ENCODE assay signal across 8 cellular contexts in the genomic region with DNA sequence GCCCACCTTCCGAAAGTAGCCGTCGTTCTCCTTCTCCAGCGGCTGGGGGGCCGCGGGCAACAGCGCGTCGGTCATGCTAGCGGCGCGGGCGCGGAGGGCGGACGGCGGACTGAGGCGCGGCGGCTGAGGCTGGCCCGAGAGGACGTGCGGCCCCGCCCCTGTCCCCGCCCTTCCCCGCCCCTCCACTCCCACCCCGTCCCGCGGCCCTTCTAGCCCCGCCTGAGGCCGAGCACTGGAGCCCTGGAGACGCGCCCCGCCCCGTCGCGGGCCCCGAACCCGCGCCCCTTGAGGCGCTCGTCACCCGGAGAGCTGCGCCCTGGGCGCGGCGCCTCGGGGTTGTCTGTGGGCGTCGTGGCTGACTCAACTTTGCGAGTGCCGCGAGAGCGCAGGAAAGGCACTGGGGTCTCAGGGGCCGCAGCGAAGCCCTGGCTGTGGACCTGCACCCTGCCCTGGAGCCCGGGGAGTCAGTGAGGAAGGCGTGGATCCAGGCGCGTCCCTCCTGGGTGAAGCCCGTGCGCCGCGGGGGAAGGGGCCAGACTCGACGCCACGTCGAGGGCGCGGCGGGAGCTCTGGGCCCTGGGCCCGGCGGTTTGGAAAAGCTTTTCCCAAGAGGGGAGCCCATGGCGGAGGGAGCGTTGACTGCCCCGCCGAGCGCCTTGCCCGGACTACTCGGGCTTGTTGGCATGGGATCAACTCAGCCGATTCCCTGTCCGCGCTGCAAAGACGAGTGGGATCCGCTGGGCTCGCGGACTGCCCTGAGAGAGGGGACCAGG. TPM values are rescaled to one million over a fixed set of nuclear protein-coding genes. Genes with fewer than 3 reads are reported as not detected.
DNase-seq lines count a peak whose midpoint lies in the region; ATAC-seq and TF ChIP-seq lines count a peak whose summit lies in the region.

TSS of gene RHPN2 (minus strand) at position 111 of the 773 bp plus-strand sequence. CDS start at position 75, 36 bp downstream.

- DNase-seq in Caki2 (ENCODE audit: low read depth) (peak; percentile 77), Kasumi-1 (lab: John Stamatoyannopoulos, UW) (peak; percentile 30 to 38), SKM-1 treated with dmso at 0.1 percent for 144 hours (lab: John Stamatoyannopoulos, UW; ENCODE audit: unreplicated experiment) (peak; percentile 70), adrenal gland (peak in 6 of 7 donors; percentile 17 to 57 (median 38)), hepatocyte (ENCODE audit: low spot score) (peak; percentile 93), gastrocnemius medialis (no peak)

- H3K4me3 ChIP-seq in adrenal gland, result peak within 1 kb of the TSS in 2 of 4 donors; percentile 26 to 61
- H3K4me3 ChIP-seq in hepatocyte, result peak within 1 kb of the TSS; percentile 79
- peak within 1 kb of the TSS; percentile 43 to 55 (median 48) for H3K4me3 ChIP-seq in gastrocnemius medialis

- 4 to 30% (median 5%) methylated on average over 2 to 87 of the region's 87 CpGs; no CpG with 5 or more reads in 1 of the 4 donors for WGBS in adrenal gland, 4 donors
- WGBS in hepatocyte (ENCODE audit: low lambda C conversion rate, missing lambda C conversion rate), result 9% methylated on average over 36 of the region's 87 CpGs

- ATAC-seq in GM21515 (IDR thresholded peaks at IDR 0.05; ENCODE audit: unreplicated experiment) (peak; percentile 62), gastrocnemius medialis (no peak), HG03565 (IDR thresholded peaks at IDR 0.05; ENCODE audit: unreplicated experiment) (no peak)

- TF ChIP-seq CTCF in adrenal gland (IDR thresholded peaks at IDR 0.05) (no peak), hepatocyte (IDR thresholded peaks at IDR 0.05; ENCODE audit: poor library complexity) (no peak), gastrocnemius medialis (IDR thresholded peaks at IDR 0.05 in 4 of 5, conservative IDR thresholded peaks at IDR 0.05 in 1 of 5) (no peak)

- in situ Hi-C loops in Caki2 (cut with HindIII; ENCODE audit: low pct_unique_long_range_greater_than_20kb, low sequenced_read_pairs), result no loop called here
- in situ Hi-C loops in gastrocnemius medialis (cut with MboI; ENCODE audit: low sequenced_read_pairs in 4 of 4), result no loop called here

- H3K4me1 ChIP-seq in adrenal gland (replicated peaks in 1 of 2) (peaks cover 0 to 12% of the 10 kb centered on the region in 2 donors), hepatocyte (ENCODE audit: insufficient read depth) (no peaks in the 10 kb centered on the region), gastrocnemius medialis (peaks cover 0 to 5% of the 10 kb centered on the region in 2 donors)

- H3K79me2 ChIP-seq in hepatocyte, result peaks cover 44% of the 10 kb centered on the region

- H3K9me2 ChIP-seq in hepatocyte (replicated peaks; ENCODE audit: insufficient read depth), result no peaks in the 10 kb centered on the region

- peak within 1 kb of the TSS; percentile 90 for H3K4me2 ChIP-seq in hepatocyte

- intact Hi-C loops in adrenal gland (cut with DNase I), result no loop called here
- intact Hi-C loops in gastrocnemius medialis (cut with DNase I; ENCODE audit: low total_unique reads), result no loop called here

- peak within 1 kb of the TSS; percentile 67 for H2AFZ ChIP-seq in hepatocyte

- H3K9me3 ChIP-seq in adrenal gland (replicated peaks in 1 of 3) (no peaks in the 10 kb centered on the region), hepatocyte (ENCODE audit: low read depth) (no peaks in the 10 kb centered on the region), gastrocnemius medialis (no peaks in the 10 kb centered on the region)

- H3K27ac ChIP-seq in adrenal gland (no peak within 1 kb of the TSS), hepatocyte (peak within 1 kb of the TSS; percentile 91), gastrocnemius medialis (no peak within 1 kb of the TSS)

- no peak for TF ChIP-seq POLR2A in adrenal gland (IDR thresholded peaks at IDR 0.05)
- TF ChIP-seq POLR2A in gastrocnemius medialis (IDR thresholded peaks at IDR 0.05), result no peak

- H3K27me3 ChIP-seq in adrenal gland (peaks cover 21% of the 10 kb centered on the region), hepatocyte (no peaks in the 10 kb centered on the region), gastrocnemius medialis (peaks cover 12 to 35% (median 30%) of the 10 kb centered on the region in 3 donors)

- H3K36me3 ChIP-seq in adrenal gland (replicated peaks in 1 of 2), result no peaks in the 10 kb centered on the region
- no peaks in the 10 kb centered on the region for H3K36me3 ChIP-seq in hepatocyte (replicated peaks; ENCODE audit: insufficient read depth, low read depth)
- H3K36me3 ChIP-seq in gastrocnemius medialis, result no peaks in the 10 kb centered on the region

- H4K20me1 ChIP-seq in hepatocyte (ENCODE audit: insufficient read depth, poor library complexity, severe bottlenecking), result peaks cover 26% of the 10 kb centered on the region

RNA-seq across cellular contexts. Expression of gene RHPN2, which starts in this region (rescaled TPM):
- 92.1 and 98.3 TPM in 2 replicates for total RNA-seq in Caki2 (2014; rRNA removed; shearing (Covaris generic); ENCODE audit: low replicate concordance)
- total RNA-seq in adrenal gland (1 to 10 TPM in 4 of 8 donors, under 1 TPM in 3, not detected in 1; 0.52 to 1.3 (median 1.0) TPM), hepatocyte (67.6 and 67.9 TPM in 2 replicates), gastrocnemius medialis (under 1 TPM in 3 of 4 donors, not detected in 1; 0.39 to 0.71 (median 0.70) TPM)
- polyA plus RNA-seq in adrenal gland (1 to 10 TPM in 1 of 3 donors, under 1 TPM in 2; 0.54 to 1.3 (median 0.72) TPM), hepatocyte (44.3 and 54.2 TPM in 2 replicates)

Comparison
In these comparisons a context has a peak if more than half of its experiments do, and no peak if none do; other contexts are left out.
1. RNA of gene RHPN2 (total RNA-seq): 92.1 to 98.3 TPM in Caki2 and 67.6 to 67.9 TPM in hepatocyte; 0.52 to 1.3 TPM in adrenal gland and 0.39 to 0.71 TPM in gastrocnemius medialis; every median in the first group is over 10 times any median in the second.
2. RNA of gene RHPN2 (polyA plus RNA-seq): 44.3 to 54.2 TPM in hepatocyte; 0.54 to 1.3 TPM in adrenal gland; every median in the first group is over 10 times any median in the second.
3. DNase-seq: peak in Caki2 (single experiment), Kasumi-1 (2 of 2), SKM-1 treated with dmso at 0.1 percent for 144 hours (single experiment), adrenal gland (6 of 7) and hepatocyte (single experiment); none in gastrocnemius medialis (0 of 2).